Comparison of ENCODE assay signal across 1 cellular context in the genomic region with DNA sequence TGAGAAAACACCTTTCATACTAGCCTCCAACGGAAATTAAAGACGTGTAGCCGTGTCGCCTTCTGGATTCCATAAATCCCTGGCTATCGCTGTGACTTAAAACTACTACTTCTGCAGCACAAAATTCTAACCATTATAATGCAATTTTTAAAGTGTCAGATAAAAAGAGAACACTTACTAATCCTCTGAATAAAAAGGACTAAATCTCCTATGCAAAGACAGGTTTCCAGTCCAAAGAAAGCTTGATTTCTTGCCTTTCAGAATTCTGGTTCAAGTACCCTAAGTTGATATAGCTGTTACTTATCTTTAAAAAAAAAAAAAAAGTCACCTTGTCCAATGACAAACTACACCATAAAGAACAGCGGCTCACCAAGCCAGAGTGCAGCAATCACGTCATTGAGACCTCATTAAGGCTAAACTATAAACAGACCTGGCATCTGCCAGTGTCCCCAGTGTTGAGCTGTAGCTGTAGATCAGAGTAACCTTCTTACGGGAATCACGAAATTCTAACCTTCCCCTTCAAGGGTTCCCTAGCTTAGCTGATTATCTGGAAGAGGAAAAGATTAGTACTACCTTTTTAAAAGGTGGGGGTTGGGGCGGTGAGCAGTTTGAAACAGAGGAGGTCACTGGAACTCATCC.
TF ChIP-seq lines count a peak whose summit lies in the region.

No MANE protein-coding gene starts in this region.

TF ChIP-seq in HepG2, 621 proteins besides CTCF, POLR2A, EP300 and RAD21:
- TF ChIP-seq, protein P1, sequence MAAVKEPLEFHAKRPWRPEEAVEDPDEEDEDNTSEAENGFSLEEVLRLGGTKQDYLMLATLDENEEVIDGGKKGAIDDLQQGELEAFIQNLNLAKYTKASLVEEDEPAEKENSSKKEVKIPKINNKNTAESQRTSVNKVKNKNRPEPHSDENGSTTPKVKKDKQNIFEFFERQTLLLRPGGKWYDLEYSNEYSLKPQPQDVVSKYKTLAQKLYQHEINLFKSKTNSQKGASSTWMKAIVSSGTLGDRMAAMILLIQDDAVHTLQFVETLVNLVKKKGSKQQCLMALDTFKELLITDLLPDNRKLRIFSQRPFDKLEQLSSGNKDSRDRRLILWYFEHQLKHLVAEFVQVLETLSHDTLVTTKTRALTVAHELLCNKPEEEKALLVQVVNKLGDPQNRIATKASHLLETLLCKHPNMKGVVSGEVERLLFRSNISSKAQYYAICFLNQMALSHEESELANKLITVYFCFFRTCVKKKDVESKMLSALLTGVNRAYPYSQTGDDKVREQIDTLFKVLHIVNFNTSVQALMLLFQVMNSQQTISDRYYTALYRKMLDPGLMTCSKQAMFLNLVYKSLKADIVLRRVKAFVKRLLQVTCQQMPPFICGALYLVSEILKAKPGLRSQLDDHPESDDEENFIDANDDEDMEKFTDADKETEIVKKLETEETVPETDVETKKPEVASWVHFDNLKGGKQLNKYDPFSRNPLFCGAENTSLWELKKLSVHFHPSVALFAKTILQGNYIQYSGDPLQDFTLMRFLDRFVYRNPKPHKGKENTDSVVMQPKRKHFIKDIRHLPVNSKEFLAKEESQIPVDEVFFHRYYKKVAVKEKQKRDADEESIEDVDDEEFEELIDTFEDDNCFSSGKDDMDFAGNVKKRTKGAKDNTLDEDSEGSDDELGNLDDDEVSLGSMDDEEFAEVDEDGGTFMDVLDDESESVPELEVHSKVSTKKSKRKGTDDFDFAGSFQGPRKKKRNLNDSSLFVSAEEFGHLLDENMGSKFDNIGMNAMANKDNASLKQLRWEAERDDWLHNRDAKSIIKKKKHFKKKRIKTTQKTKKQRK (IDR thresholded peaks at IDR 0.05; ENCODE audit: low read length) = no peak
- TF ChIP-seq, protein P2, sequence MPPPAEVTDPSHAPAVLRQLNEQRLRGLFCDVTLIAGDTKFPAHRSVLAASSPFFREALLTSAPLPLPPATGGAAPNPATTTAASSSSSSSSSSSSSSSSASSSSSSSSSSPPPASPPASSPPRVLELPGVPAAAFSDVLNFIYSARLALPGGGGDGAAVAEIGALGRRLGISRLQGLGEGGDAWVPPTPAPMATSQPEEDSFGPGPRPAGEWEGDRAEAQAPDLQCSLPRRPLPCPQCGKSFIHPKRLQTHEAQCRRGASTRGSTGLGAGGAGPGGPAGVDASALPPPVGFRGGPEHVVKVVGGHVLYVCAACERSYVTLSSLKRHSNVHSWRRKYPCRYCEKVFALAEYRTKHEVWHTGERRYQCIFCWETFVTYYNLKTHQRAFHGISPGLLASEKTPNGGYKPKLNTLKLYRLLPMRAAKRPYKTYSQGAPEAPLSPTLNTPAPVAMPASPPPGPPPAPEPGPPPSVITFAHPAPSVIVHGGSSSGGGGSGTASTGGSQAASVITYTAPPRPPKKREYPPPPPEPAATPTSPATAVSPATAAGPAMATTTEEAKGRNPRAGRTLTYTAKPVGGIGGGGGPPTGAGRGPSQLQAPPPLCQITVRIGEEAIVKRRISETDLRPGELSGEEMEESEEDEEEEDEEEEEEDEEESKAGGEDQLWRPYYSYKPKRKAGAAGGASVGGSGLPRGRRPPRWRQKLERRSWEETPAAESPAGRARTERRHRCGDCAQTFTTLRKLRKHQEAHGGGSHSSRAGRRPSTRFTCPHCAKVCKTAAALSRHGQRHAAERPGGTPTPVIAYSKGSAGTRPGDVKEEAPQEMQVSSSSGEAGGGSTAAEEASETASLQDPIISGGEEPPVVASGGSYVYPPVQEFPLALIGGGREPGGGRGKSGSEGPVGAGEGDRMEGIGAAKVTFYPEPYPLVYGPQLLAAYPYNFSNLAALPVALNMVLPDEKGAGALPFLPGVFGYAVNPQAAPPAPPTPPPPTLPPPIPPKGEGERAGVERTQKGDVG (CRISPR knock-in tag; IDR thresholded peaks at IDR 0.05; ENCODE audit: borderline replicate concordance) = no peak
- TF ChIP-seq SYNCRIP (IDR thresholded peaks at IDR 0.05; ENCODE audit: insufficient read depth, low read depth, low read length) (no peak), EED (CRISPR knock-in tag; IDR thresholded peaks at IDR 0.05) (no peak), HMG20A (CRISPR knock-in tag; IDR thresholded peaks at IDR 0.05; ENCODE audit: borderline replicate concordance) (no peak), ADNP (CRISPR knock-in tag; IDR thresholded peaks at IDR 0.05) (no peak), ZMYM3 (CRISPR knock-in tag; IDR thresholded peaks at IDR 0.05) (no peak), NCOA5 (CRISPR knock-in tag; IDR thresholded peaks at IDR 0.05) (no peak)
- TF ChIP-seq, protein P3, sequence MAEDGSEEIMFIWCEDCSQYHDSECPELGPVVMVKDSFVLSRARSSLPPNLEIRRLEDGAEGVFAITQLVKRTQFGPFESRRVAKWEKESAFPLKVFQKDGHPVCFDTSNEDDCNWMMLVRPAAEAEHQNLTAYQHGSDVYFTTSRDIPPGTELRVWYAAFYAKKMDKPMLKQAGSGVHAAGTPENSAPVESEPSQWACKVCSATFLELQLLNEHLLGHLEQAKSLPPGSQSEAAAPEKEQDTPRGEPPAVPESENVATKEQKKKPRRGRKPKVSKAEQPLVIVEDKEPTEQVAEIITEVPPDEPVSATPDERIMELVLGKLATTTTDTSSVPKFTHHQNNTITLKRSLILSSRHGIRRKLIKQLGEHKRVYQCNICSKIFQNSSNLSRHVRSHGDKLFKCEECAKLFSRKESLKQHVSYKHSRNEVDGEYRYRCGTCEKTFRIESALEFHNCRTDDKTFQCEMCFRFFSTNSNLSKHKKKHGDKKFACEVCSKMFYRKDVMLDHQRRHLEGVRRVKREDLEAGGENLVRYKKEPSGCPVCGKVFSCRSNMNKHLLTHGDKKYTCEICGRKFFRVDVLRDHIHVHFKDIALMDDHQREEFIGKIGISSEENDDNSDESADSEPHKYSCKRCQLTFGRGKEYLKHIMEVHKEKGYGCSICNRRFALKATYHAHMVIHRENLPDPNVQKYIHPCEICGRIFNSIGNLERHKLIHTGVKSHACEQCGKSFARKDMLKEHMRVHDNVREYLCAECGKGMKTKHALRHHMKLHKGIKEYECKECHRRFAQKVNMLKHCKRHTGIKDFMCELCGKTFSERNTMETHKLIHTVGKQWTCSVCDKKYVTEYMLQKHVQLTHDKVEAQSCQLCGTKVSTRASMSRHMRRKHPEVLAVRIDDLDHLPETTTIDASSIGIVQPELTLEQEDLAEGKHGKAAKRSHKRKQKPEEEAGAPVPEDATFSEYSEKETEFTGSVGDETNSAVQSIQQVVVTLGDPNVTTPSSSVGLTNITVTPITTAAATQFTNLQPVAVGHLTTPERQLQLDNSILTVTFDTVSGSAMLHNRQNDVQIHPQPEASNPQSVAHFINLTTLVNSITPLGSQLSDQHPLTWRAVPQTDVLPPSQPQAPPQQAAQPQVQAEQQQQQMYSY (CRISPR knock-in tag; IDR thresholded peaks at IDR 0.05) = no peak
- TF ChIP-seq, protein P4, sequence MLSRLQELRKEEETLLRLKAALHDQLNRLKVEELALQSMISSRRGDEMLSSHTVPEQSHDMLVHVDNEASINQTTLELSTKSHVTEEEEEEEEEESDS (CRISPR knock-in tag; IDR thresholded peaks at IDR 0.05; ENCODE audit: borderline replicate concordance) = no peak
- TF ChIP-seq, protein P5, sequence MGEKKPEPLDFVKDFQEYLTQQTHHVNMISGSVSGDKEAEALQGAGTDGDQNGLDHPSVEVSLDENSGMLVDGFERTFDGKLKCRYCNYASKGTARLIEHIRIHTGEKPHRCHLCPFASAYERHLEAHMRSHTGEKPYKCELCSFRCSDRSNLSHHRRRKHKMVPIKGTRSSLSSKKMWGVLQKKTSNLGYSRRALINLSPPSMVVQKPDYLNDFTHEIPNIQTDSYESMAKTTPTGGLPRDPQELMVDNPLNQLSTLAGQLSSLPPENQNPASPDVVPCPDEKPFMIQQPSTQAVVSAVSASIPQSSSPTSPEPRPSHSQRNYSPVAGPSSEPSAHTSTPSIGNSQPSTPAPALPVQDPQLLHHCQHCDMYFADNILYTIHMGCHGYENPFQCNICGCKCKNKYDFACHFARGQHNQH (CRISPR knock-in tag; IDR thresholded peaks at IDR 0.05) = no peak
- TF ChIP-seq, protein P6, sequence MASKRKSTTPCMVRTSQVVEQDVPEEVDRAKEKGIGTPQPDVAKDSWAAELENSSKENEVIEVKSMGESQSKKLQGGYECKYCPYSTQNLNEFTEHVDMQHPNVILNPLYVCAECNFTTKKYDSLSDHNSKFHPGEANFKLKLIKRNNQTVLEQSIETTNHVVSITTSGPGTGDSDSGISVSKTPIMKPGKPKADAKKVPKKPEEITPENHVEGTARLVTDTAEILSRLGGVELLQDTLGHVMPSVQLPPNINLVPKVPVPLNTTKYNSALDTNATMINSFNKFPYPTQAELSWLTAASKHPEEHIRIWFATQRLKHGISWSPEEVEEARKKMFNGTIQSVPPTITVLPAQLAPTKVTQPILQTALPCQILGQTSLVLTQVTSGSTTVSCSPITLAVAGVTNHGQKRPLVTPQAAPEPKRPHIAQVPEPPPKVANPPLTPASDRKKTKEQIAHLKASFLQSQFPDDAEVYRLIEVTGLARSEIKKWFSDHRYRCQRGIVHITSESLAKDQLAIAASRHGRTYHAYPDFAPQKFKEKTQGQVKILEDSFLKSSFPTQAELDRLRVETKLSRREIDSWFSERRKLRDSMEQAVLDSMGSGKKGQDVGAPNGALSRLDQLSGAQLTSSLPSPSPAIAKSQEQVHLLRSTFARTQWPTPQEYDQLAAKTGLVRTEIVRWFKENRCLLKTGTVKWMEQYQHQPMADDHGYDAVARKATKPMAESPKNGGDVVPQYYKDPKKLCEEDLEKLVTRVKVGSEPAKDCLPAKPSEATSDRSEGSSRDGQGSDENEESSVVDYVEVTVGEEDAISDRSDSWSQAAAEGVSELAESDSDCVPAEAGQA (IDR thresholded peaks at IDR 0.05; ENCODE audit: low read depth) = no peak
- TF ChIP-seq, protein P6 (CRISPR knock-in tag; IDR thresholded peaks at IDR 0.05; ENCODE audit: borderline replicate concordance) = no peak
- TF ChIP-seq, protein P7, sequence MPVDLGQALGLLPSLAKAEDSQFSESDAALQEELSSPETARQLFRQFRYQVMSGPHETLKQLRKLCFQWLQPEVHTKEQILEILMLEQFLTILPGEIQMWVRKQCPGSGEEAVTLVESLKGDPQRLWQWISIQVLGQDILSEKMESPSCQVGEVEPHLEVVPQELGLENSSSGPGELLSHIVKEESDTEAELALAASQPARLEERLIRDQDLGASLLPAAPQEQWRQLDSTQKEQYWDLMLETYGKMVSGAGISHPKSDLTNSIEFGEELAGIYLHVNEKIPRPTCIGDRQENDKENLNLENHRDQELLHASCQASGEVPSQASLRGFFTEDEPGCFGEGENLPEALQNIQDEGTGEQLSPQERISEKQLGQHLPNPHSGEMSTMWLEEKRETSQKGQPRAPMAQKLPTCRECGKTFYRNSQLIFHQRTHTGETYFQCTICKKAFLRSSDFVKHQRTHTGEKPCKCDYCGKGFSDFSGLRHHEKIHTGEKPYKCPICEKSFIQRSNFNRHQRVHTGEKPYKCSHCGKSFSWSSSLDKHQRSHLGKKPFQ (CRISPR knock-in tag; IDR thresholded peaks at IDR 0.05; ENCODE audit: insufficient replicate concordance) = no peak
